Comparison of ENCODE assay signal across 9 cellular contexts in the genomic region with DNA sequence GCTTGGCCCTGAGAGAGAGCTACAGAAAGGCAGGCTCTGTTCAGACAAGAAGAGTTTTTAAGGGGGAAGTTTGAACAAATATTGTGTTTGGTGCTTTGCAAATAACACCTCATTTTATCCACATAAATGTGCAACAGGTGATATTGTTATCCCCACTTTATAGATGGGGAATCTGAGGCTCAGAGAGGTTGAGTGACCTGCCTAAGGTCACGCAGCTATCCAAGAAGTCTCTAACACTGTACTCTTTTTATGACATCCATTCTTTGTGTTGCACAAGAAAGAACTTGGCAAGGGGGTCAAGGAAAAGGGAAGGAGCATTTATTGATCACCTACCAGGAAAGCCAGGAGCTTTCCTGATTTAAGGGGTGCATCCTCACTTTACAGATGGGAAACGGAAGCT.
"Had no signal": no experiment of that assay in that cellular context is flagged by ENCODE, and none has a peak within 500 bp of the region (broad histone marks: within the 10 kb centered on the region; RNA-seq: fewer than 3 reads in every experiment).

No MANE protein-coding gene starts in this region.

- H3K9me3 ChIP-seq: HAP-1 had no signal

- H3K4me2 ChIP-seq: KMS-11 had no signal

- H3K27ac ChIP-seq: GM23248, HL-60, KMS-11 had no signal

- ATAC-seq: HCT116 had no signal

- H3K4me1 ChIP-seq: HAP-1 had no signal

- H3K4me3 ChIP-seq: GM23248, HAP-1 had no signal

- H3K36me3 ChIP-seq: HAP-1 had no signal

- H3K9ac ChIP-seq: GM23248, KMS-11 had no signal

- DNase-seq: GM23248, GOT3, H7, IMR-90, KBM-7 had no signal

- H2AFZ ChIP-seq: GM23248 had no signal
